Comparison of ENCODE assay signal across 1 cellular context in genomic region chr2:41782306-41783158, GRCh38.
TF ChIP-seq lines count a peak whose summit lies in the region.

No MANE protein-coding gene starts in this region.

TF ChIP-seq in HepG2, 621 proteins besides CTCF, POLR2A, EP300 and RAD21 (continued from another document):
- TF ChIP-seq SNAPC4 (CRISPR knock-in tag; IDR thresholded peaks at IDR 0.05), result no peak
- no peak for TF ChIP-seq ZNF891 (CRISPR knock-in tag; IDR thresholded peaks at IDR 0.05)
- TF ChIP-seq SMC3 (IDR thresholded peaks at IDR 0.05; ENCODE audit: low read length), result peak; percentile 82
- TF ChIP-seq ARID2 (CRISPR knock-in tag; IDR thresholded peaks at IDR 0.05; ENCODE audit: borderline replicate concordance), result no peak
- peak; percentile 92 for TF ChIP-seq STAG1 (CRISPR knock-in tag; IDR thresholded peaks at IDR 0.05)
- TF ChIP-seq ZNF605 (CRISPR knock-in tag; IDR thresholded peaks at IDR 0.05), result no peak
- no peak for TF ChIP-seq ZNF670 (CRISPR knock-in tag; IDR thresholded peaks at IDR 0.05; ENCODE audit: borderline replicate concordance)
- TF ChIP-seq SIN3A (IDR thresholded peaks at IDR 0.05; ENCODE audit: borderline replicate concordance, low read depth, low read length), result no peak
- no peak for TF ChIP-seq ZNF660 (CRISPR knock-in tag; IDR thresholded peaks at IDR 0.05; ENCODE audit: borderline replicate concordance, low read depth)
- 0 out of 2 replicates have a peak, but pooled peaks have one; percentile 14 for TF ChIP-seq RXRB (CRISPR knock-in tag; IDR thresholded peaks at IDR 0.05; ENCODE audit: borderline replicate concordance)
- TF ChIP-seq MTF2 (CRISPR knock-in tag; IDR thresholded peaks at IDR 0.05; ENCODE audit: borderline replicate concordance), result 0 out of 2 replicates have a peak, but pooled peaks have one; percentile 42
- TF ChIP-seq TOE1 (CRISPR knock-in tag; IDR thresholded peaks at IDR 0.05), result 0 out of 2 replicates have a peak, but pooled peaks have one; percentile 53
- TF ChIP-seq TMF1 (CRISPR knock-in tag; IDR thresholded peaks at IDR 0.05; ENCODE audit: low read depth), result 0 out of 2 replicates have a peak, but pooled peaks have one; percentile 28
- peak; percentile 13 for TF ChIP-seq TEAD3 (CRISPR knock-in tag; optimal IDR thresholded peaks at IDR 0.05; ENCODE audit: borderline replicate concordance)
- TF ChIP-seq KIAA2018 (CRISPR knock-in tag; IDR thresholded peaks at IDR 0.05; ENCODE audit: borderline replicate concordance), result no peak
- 0 out of 2 replicates have a peak, but pooled peaks have one; percentile 32 for TF ChIP-seq FOXA3 (CRISPR knock-in tag; IDR thresholded peaks at IDR 0.05)
